ENCODE assay signal across 22 cellular contexts in genomic region chr11:79045018-79045787, GRCh38.
DNase-seq lines count a peak whose midpoint lies in the region; ATAC-seq, FAIRE-seq and TF ChIP-seq lines count a peak whose summit lies in the region.
"Had no signal": no experiment of that assay in that cellular context is flagged by ENCODE, and none has a peak within 500 bp of the region (broad histone marks: within the 10 kb centered on the region; RNA-seq: fewer than 3 reads in every experiment).

No MANE protein-coding gene starts in this region.

- intact Hi-C loops in Right ventricle myocardium superior (cut with DNase I) = no loop called here

- H3K79me2 ChIP-seq in keratinocyte (ENCODE audit: control insufficient read depth, insufficient read depth, low read length) (no peaks in the 10 kb centered on the region), neural progenitor cell (ENCODE audit: low read depth) (no peaks in the 10 kb centered on the region)

- TF ChIP-seq CTCF in VCaP (conservative IDR thresholded peaks at IDR 0.05) (no peak), keratinocyte (optimal IDR thresholded peaks at IDR 0.05 in 1 of 3, IDR thresholded peaks at IDR 0.05 in 1 of 3, conservative IDR thresholded peaks at IDR 0.05 in 1 of 3; ENCODE audit: extremely low read depth in 1 of 3, insufficient read depth in 2 of 3, low read length in 3 of 3) (no peak), neural progenitor cell (IDR thresholded peaks at IDR 0.05) (no peak)

- no peaks in the 10 kb centered on the region for H3K36me3 Mint-ChIP-seq in neural progenitor cell
- H3K36me3 Mint-ChIP-seq: naive thymus-derived CD4-positive, alpha-beta T cell had no signal

- H3K9me3 ChIP-seq in keratinocyte (ENCODE audit: control insufficient read depth, low read depth, low read length) = no peaks in the 10 kb centered on the region
- no peaks in the 10 kb centered on the region for H3K9me3 ChIP-seq in neural progenitor cell (ENCODE audit: low read depth)
- H3K9me3 ChIP-seq: ovary, tibial artery had no signal

- no peak overlapping the region for H3K9ac ChIP-seq in keratinocyte (ENCODE audit: control insufficient read depth, extremely low read depth, insufficient read depth, low read length)
- no peak overlapping the region for H3K9ac ChIP-seq in neural progenitor cell
- H3K9ac ChIP-seq: BLaER1 treated with 17β-estradiol and CSF1 and Interleukin-3, amounts not matched to agents 10 nM and 100 nM had no signal

- dilution Hi-C loops in keratinocyte (cut with MboI; ENCODE audit: extremely low pct_ligation_motif_present, low sequenced_read_pairs) = no loop called here

- H3K4me3 ChIP-seq in keratinocyte (ENCODE audit: control insufficient read depth in 2 of 3, extremely low read depth in 1 of 3, insufficient read depth in 2 of 3, low read depth in 1 of 3, low read length in 3 of 3) (no peak overlapping the region), neural progenitor cell (no peak overlapping the region)
- H3K4me3 ChIP-seq: BLaER1 treated with 17β-estradiol and CSF1 and Interleukin-3, amounts not matched to agents 10 nM and 100 nM; ovary; tibial artery had no signal

- H3K27me3 ChIP-seq in keratinocyte (ENCODE audit: control insufficient read depth, extremely low read depth, insufficient read depth, low read length) (no peaks in the 10 kb centered on the region), neural progenitor cell (no peaks in the 10 kb centered on the region)
- H3K27me3 ChIP-seq: ovary, tibial artery had no signal

- H2AFZ ChIP-seq in keratinocyte (ENCODE audit: control insufficient read depth, low read length) (no peak overlapping the region), neural progenitor cell (replicated peaks) (no peak overlapping the region)

- H3K4me1 Mint-ChIP-seq in neural progenitor cell = peaks cover 43% of the 10 kb centered on the region
- H3K4me1 Mint-ChIP-seq: activated CD4-positive, alpha-beta T cell treated with anti-CD3 and anti-CD28 coated beads, Interleukin-2, amount 10 ng/mL, durations not matched to agents 7 days and 5 days; naive thymus-derived CD4-positive, alpha-beta T cell had no signal

- H3K27me3 Mint-ChIP-seq in neural progenitor cell (ENCODE audit: insufficient read depth, low read depth) = no peaks in the 10 kb centered on the region
- H3K27me3 Mint-ChIP-seq: activated CD4-positive, alpha-beta T cell treated with anti-CD3 and anti-CD28 coated beads, Interleukin-2, amount 10 ng/mL, durations not matched to agents 7 days and 5 days; stimulated activated naive CD8-positive, alpha-beta T cell treated with anti-CD3 and anti-CD28 coated beads, Interleukin-15, Interleukin-2, amounts not matched to agents 100 ng/mL and 50 ng/mL, for 24 hours had no signal

- no peak overlapping the region for H3K4me3 Mint-ChIP-seq in neural progenitor cell
- H3K4me3 Mint-ChIP-seq: activated CD4-positive, alpha-beta T cell treated with anti-CD3 and anti-CD28 coated beads, Interleukin-2, amount 10 ng/mL, durations not matched to agents 7 days and 5 days; activated T-helper 1 cell treated with anti-CD3 and anti-CD28 coated beads, Interleukin-12 subunit alpha, Interleukin-12 subunit beta, Interleukin-2, Interleukin-4 antibody, amounts not matched to agents 30 ng/mL and 10 ng/mL and 1 ng/mL, durations not matched to agents 14 hours and 24 hours and 36 hours; naive thymus-derived CD4-positive, alpha-beta T cell; stimulated activated naive CD8-positive, alpha-beta T cell treated with anti-CD3 and anti-CD28 coated beads, Interleukin-15, Interleukin-2, amounts not matched to agents 100 ng/mL and 50 ng/mL, for 24 hours had no signal

- H3K9me1 ChIP-seq in keratinocyte (ENCODE audit: control insufficient read depth, extremely low read depth, insufficient read depth, low read length) = no peaks in the 10 kb centered on the region

- H3K27ac ChIP-seq in VCaP (peak overlapping the region; percentile 19; the same call in 1 of the 2 replicates), keratinocyte (ENCODE audit: control insufficient read depth, insufficient read depth, low read length) (no peak overlapping the region), neural progenitor cell (no peak overlapping the region)
- H3K27ac ChIP-seq: BLaER1 treated with 17β-estradiol and CSF1 and Interleukin-3, amounts not matched to agents 10 nM and 100 nM; HL-60; ovary; tibial artery; WERI-Rb-1 had no signal

- H3K4me1 ChIP-seq in keratinocyte (ENCODE audit: control insufficient read depth, extremely low read depth, insufficient read depth, low read length) (peaks cover 40% of the 10 kb centered on the region), neural progenitor cell (peaks cover 33% of the 10 kb centered on the region)
- H3K4me1 ChIP-seq: BLaER1 treated with 17β-estradiol and CSF1 and Interleukin-3, amounts not matched to agents 10 nM and 100 nM had no signal

- H3K9me3 Mint-ChIP-seq in neural progenitor cell = no peaks in the 10 kb centered on the region
- H3K9me3 Mint-ChIP-seq: activated CD4-positive, alpha-beta T cell treated with anti-CD3 and anti-CD28 coated beads, Interleukin-2, amount 10 ng/mL, durations not matched to agents 7 days and 5 days; activated T-helper 1 cell treated with anti-CD3 and anti-CD28 coated beads, Interleukin-12 subunit alpha, Interleukin-12 subunit beta, Interleukin-2, Interleukin-4 antibody, amounts not matched to agents 30 ng/mL and 10 ng/mL and 1 ng/mL, durations not matched to agents 14 hours and 24 hours and 36 hours; stimulated activated naive CD8-positive, alpha-beta T cell treated with anti-CD3 and anti-CD28 coated beads, Interleukin-15, Interleukin-2, amounts not matched to agents 100 ng/mL and 50 ng/mL, for 24 hours had no signal

- no peak for FAIRE-seq in keratinocyte (lab: Jason Lieb, UNC)
- FAIRE-seq: GM12892 had no signal

- peak overlapping the region; percentile 26 for H3K4me2 ChIP-seq in keratinocyte (ENCODE audit: control insufficient read depth, extremely low read depth, insufficient read depth, low read depth, low read length)
- peak overlapping the region; percentile 19 for H3K4me2 ChIP-seq in neural progenitor cell
- H3K4me2 ChIP-seq: BLaER1 treated with 17β-estradiol and CSF1 and Interleukin-3, amounts not matched to agents 10 nM and 100 nM had no signal

- ATAC-seq in GM18867 (IDR thresholded peaks at IDR 0.05; ENCODE audit: unreplicated experiment) = peak; percentile 26
- no peak for ATAC-seq in Right ventricle myocardium superior (ENCODE audit: poor library complexity)
- ATAC-seq in GM21717 (IDR thresholded peaks at IDR 0.05; ENCODE audit: unreplicated experiment) = no peak
- ATAC-seq: left colon; naive thymus-derived CD4-positive, alpha-beta T cell had no signal

- H4K20me1 ChIP-seq in keratinocyte (ENCODE audit: control insufficient read depth, extremely low read depth, insufficient read depth, low read length) = no peaks in the 10 kb centered on the region
- peaks cover 3% of the 10 kb centered on the region for H4K20me1 ChIP-seq in neural progenitor cell (ENCODE audit: low read depth)

- DNase-seq in keratinocyte (ENCODE audit: low read depth, low spot score) (no peak), neural progenitor cell (ENCODE audit: low spot score) (peak; percentile 30), Right ventricle myocardium superior (no peak), iPS-NIHi7 (ENCODE audit: extremely low spot score) (no peak)
- no peak for DNase-seq in activated CD8-positive, alpha-beta memory T cell treated with anti-CD3 and anti-CD28 coated beads for 24 hours
- DNase-seq: activated CD4-positive, alpha-beta T cell treated with anti-CD3 and anti-CD28 coated beads, Interleukin-2, amount 10 ng/mL, durations not matched to agents 7 days and 5 days; activated naive CD4-positive, alpha-beta T cell treated with anti-CD3 and anti-CD28 coated beads, Interleukin-2, amount 50 U/mL, for 16 hours; left colon; naive thymus-derived CD4-positive, alpha-beta T cell; NCI-H1694; NCI-H510A treated with DMSO at 0.1 percent for 48 hours; ovary; tibial artery; WERI-Rb-1 had no signal

- H3K27ac Mint-ChIP-seq in neural progenitor cell = peak overlapping the region; percentile 57
- H3K27ac Mint-ChIP-seq: activated CD4-positive, alpha-beta T cell treated with anti-CD3 and anti-CD28 coated beads, Interleukin-2, amount 10 ng/mL, durations not matched to agents 7 days and 5 days; activated T-helper 1 cell treated with anti-CD3 and anti-CD28 coated beads, Interleukin-12 subunit alpha, Interleukin-12 subunit beta, Interleukin-2, Interleukin-4 antibody, amounts not matched to agents 30 ng/mL and 10 ng/mL and 1 ng/mL, durations not matched to agents 14 hours and 24 hours and 36 hours; naive thymus-derived CD4-positive, alpha-beta T cell; stimulated activated naive CD8-positive, alpha-beta T cell treated with anti-CD3 and anti-CD28 coated beads, Interleukin-15, Interleukin-2, amounts not matched to agents 100 ng/mL and 50 ng/mL, for 24 hours had no signal

- H3K36me3 ChIP-seq in keratinocyte (ENCODE audit: control insufficient read depth in 2 of 2, extremely low read depth in 1 of 2, insufficient read depth in 2 of 2, low read length in 2 of 2) (no peaks in the 10 kb centered on the region), neural progenitor cell (no peaks in the 10 kb centered on the region)
- H3K36me3 ChIP-seq: BLaER1 treated with 17β-estradiol and CSF1 and Interleukin-3, amounts not matched to agents 10 nM and 100 nM; ovary; tibial artery; WERI-Rb-1 had no signal

- no peaks in the 10 kb centered on the region for H3F3A ChIP-seq in neural progenitor cell (ENCODE audit: low read depth)
